Comparison of ENCODE assay signal across 12 cellular contexts in genomic region chr5:15354011-15354410, GRCh38.
"Had no signal": no experiment of that assay in that cellular context is flagged by ENCODE, and none has a peak within 500 bp of the region (broad histone marks: within the 10 kb centered on the region; RNA-seq: fewer than 3 reads in every experiment).

No MANE protein-coding gene starts in this region.

- H3K4me3 ChIP-seq: cardiac muscle cell, ovary, sigmoid colon, spleen, tibial nerve, uterus had no signal

- H3K27ac ChIP-seq: cardiac muscle cell, ovary, sigmoid colon, spleen, tibial nerve, uterus had no signal

- H3K4me1 Mint-ChIP-seq: activated naive CD4-positive, alpha-beta T cell treated with anti-CD3 and anti-CD28 coated beads, Interleukin-2, amount 10 ng/mL, durations not matched to agents 7 days and 5 days; stimulated activated memory B cell treated with anti-CD40 and anti-IgM and Interleukin-4, amounts not matched to agents 10 μg/mL and 1 μg/mL and 100 μg/mL, for 72 hours had no signal

- DNase-seq: activated CD4-positive, alpha-beta memory T cell treated with anti-CD3 and anti-CD28 coated beads for 36 hours; activated naive CD4-positive, alpha-beta T cell treated with anti-CD3 and anti-CD28 coated beads, Interleukin-2, amount 10 ng/mL, durations not matched to agents 7 days and 5 days; activated T-cell treated with anti-CD3 and anti-CD28 coated beads, Interleukin-2, amount 50 U/mL, for 24 hours; hypothalamus; ovary; sigmoid colon; spleen; stimulated activated CD4-positive, alpha-beta T cell treated with anti-CD3 and anti-CD28 coated beads, Interleukin-1b, Interleukin-23, amount 100 ng/mL, for 48 hours; uterus had no signal

- H3K27me3 Mint-ChIP-seq: activated CD4-positive, alpha-beta memory T cell treated with anti-CD3 and anti-CD28 coated beads for 36 hours; activated naive CD4-positive, alpha-beta T cell treated with anti-CD3 and anti-CD28 coated beads, Interleukin-2, amount 10 ng/mL, durations not matched to agents 7 days and 5 days; activated T-cell treated with anti-CD3 and anti-CD28 coated beads, Interleukin-2, amount 50 U/mL, for 24 hours; stimulated activated memory B cell treated with anti-CD40 and anti-IgM and Interleukin-4, amounts not matched to agents 10 μg/mL and 1 μg/mL and 100 μg/mL, for 72 hours had no signal

- H3K4me1 ChIP-seq: sigmoid colon, spleen, tibial nerve, uterus had no signal

- H3K27me3 ChIP-seq: cardiac muscle cell, ovary, sigmoid colon, spleen, tibial nerve, uterus had no signal

- H3K36me3 ChIP-seq: cardiac muscle cell, ovary, sigmoid colon, spleen, tibial nerve, uterus had no signal

- ATAC-seq: stimulated activated memory B cell treated with anti-CD40 and anti-IgM and Interleukin-4, amounts not matched to agents 10 μg/mL and 1 μg/mL and 100 μg/mL, for 72 hours had no signal

- H3K4me3 Mint-ChIP-seq: activated CD4-positive, alpha-beta memory T cell treated with anti-CD3 and anti-CD28 coated beads for 36 hours; activated naive CD4-positive, alpha-beta T cell treated with anti-CD3 and anti-CD28 coated beads, Interleukin-2, amount 10 ng/mL, durations not matched to agents 7 days and 5 days; activated T-cell treated with anti-CD3 and anti-CD28 coated beads, Interleukin-2, amount 50 U/mL, for 24 hours; stimulated activated memory B cell treated with anti-CD40 and anti-IgM and Interleukin-4, amounts not matched to agents 10 μg/mL and 1 μg/mL and 100 μg/mL, for 72 hours had no signal

- H3K9me3 ChIP-seq: ovary, sigmoid colon, tibial nerve, uterus had no signal

- H3K27ac Mint-ChIP-seq: activated CD4-positive, alpha-beta memory T cell treated with anti-CD3 and anti-CD28 coated beads for 36 hours; activated naive CD4-positive, alpha-beta T cell treated with anti-CD3 and anti-CD28 coated beads, Interleukin-2, amount 10 ng/mL, durations not matched to agents 7 days and 5 days; activated T-cell treated with anti-CD3 and anti-CD28 coated beads, Interleukin-2, amount 50 U/mL, for 24 hours; stimulated activated memory B cell treated with anti-CD40 and anti-IgM and Interleukin-4, amounts not matched to agents 10 μg/mL and 1 μg/mL and 100 μg/mL, for 72 hours had no signal
